8 cellular contexts compared by ENCODE assay signal in the genomic region with DNA sequence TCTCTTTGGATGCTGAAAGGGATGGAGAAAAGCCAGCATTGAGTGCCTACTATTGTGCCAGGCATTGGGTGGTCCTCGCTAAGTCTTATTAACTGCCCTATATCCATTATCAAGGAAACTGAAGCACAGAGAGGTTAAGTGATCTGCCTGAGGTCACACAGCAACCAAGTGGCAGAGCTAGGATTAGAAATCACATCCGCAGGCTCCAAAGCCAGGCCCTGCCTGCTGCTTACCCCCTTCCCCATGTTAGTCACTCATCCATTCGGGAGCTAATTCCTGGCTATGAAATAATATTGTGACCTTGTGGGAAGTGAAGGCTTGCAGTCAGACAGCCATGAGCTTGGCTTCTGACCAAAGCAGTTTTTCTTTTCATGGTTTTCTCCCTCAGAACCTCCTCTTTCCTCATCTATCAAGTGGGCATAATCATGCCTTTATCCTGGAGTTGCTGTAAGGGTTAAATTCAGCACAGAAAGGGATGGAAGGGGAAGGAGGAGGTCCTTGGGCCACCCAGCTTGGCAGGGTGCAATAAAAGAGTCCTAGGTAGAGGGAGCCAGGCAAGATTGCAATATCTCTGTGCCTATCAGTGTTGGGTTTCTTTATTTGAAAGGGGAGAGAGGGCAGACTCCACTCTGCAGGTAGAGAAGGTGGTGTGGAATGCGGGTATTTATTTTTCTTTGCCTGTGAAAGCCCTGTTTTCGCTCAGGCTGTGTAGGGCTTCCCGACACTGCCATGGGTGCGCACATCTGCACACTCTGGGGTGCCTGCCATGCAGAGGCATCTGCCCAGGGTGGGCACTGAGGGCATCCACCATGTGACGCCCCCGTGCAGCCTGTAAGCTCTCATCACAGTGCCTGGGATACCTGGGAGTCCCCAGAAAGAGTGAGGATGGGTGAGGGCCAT. TPM values are rescaled to one million over a fixed set of nuclear protein-coding genes. Genes with fewer than 3 reads are reported as not detected.
DNase-seq lines count a peak whose midpoint lies in the region; ATAC-seq and TF ChIP-seq lines count a peak whose summit lies in the region.

No MANE protein-coding gene starts in this region.

- TF ChIP-seq EP300 in sigmoid colon (IDR thresholded peaks at IDR 0.05) = no peak

- no peak for TF ChIP-seq RAD21 in HCT116 (IDR thresholded peaks at IDR 0.05; ENCODE audit: low read depth)

- H3K27ac ChIP-seq in HCT116 (ENCODE audit: low read depth, low read length) = peak overlapping the region; percentile 94
- peak overlapping the region; percentile 99 for H3K27ac ChIP-seq in epithelial cell of prostate
- H3K27ac ChIP-seq in sigmoid colon = peak overlapping the region; percentile 95 to 99 (median 98)

- H3K27me3 ChIP-seq in HCT116 (ENCODE audit: insufficient read depth, low read length) = no peaks in the 10 kb centered on the region
- no peaks in the 10 kb centered on the region for H3K27me3 ChIP-seq in sigmoid colon

- H3K4me3 ChIP-seq in HCT116 (replicated peaks in 1 of 2; ENCODE audit: low read depth in 1 of 2, low read length in 2 of 2) (peak overlapping the region; percentile 2 to 83; a peak in 3 of 4 replicates), sigmoid colon (no peak overlapping the region)

- H3K9me3 ChIP-seq in HCT116 (ENCODE audit: control insufficient read depth in 1 of 2, insufficient read depth in 1 of 2, low read depth in 1 of 2, low read length in 2 of 2) (no peaks in the 10 kb centered on the region), sigmoid colon (no peaks in the 10 kb centered on the region)

- no TSS peak for BruUV-seq in HCT116 (replicated peaks; lab: Mats Ljungman, UMichigan)

- H3K36me3 ChIP-seq in HCT116 (ENCODE audit: control insufficient read depth in 1 of 2, insufficient read depth in 2 of 2, low read length in 2 of 2) (no peaks in the 10 kb centered on the region), sigmoid colon (no peaks in the 10 kb centered on the region)

- TF ChIP-seq POLR2A in HCT116 (IDR thresholded peaks at IDR 0.05; ENCODE audit: borderline replicate concordance, extremely low read depth, insufficient read depth, insufficient read length) = peak; percentile 23
- TF ChIP-seq POLR2A in sigmoid colon (IDR thresholded peaks at IDR 0.05) = no peak

- H3K79me2 ChIP-seq in HCT116 (ENCODE audit: insufficient read depth, low read length) = peaks cover 97% of the 10 kb centered on the region

- H4K20me1 ChIP-seq in HCT116 (ENCODE audit: insufficient read depth) = no peaks in the 10 kb centered on the region

- ATAC-seq in HCT116 = peak; percentile 37
- ATAC-seq in GM18519 (IDR thresholded peaks at IDR 0.05; ENCODE audit: low FRiP score, unreplicated experiment) = no peak
- no peak for ATAC-seq in HG03342 (IDR thresholded peaks at IDR 0.05; ENCODE audit: unreplicated experiment)
- no peak for ATAC-seq in HG02840 (IDR thresholded peaks at IDR 0.05; ENCODE audit: low FRiP score, unreplicated experiment)

- intact Hi-C loops in HCT116 (cut with micrococcal nuclease) = no loop called here
- intact Hi-C loops in sigmoid colon (cut with DNase I) = no loop called here

- RAD21 ChIA-PET in HCT116 (lab: Charles Lee; ENCODE audit: low non-redundant PET in 1 of 2, low total read pairs in 2 of 2, uncharacterized antibody in 2 of 2, unreplicated experiment in 2 of 2) = interaction anchor here in 1 of 2 experiments (0.9 kb wide), 1 partner anchor 16 kb away, joined by 3 read pairs; no protein-coding TSS in a partner anchor

- CTCF ChIA-PET in HCT116 (lab: Charles Lee) = interaction anchor here (1.2 to 2.7 kb wide), 2 partner anchors 10 to 119 kb away, joined by 4 to 9 read pairs; no protein-coding TSS in a partner anchor

- POLR2A ChIA-PET in HCT116 (lab: Charles Lee) = interaction anchor here (0.8 to 2.3 kb wide), 3 partner anchors 11 to 97 kb away, joined by 3 to 6 read pairs (median 4); no protein-coding TSS in a partner anchor

- 56 to 71% methylated on average over 9 of the region's 9 CpGs for WGBS in sigmoid colon, 2 donors

- no peak overlapping the region for H2AFZ ChIP-seq in HCT116 (ENCODE audit: low read depth, low read length, poor library complexity, severe bottlenecking)

- H3K4me1 ChIP-seq in HCT116 (ENCODE audit: control insufficient read depth in 1 of 2, insufficient read depth in 2 of 2, low read length in 2 of 2) (peaks cover 77 to 96% of the 10 kb centered on the region in 2 experiments), sigmoid colon (peaks cover 0 to 66% (median 63%) of the 10 kb centered on the region in 4 donors)

- TF ChIP-seq CTCF in HCT116 (IDR thresholded peaks at IDR 0.05 in 2 of 3, conservative IDR thresholded peaks at IDR 0.05 in 1 of 3; ENCODE audit: borderline replicate concordance in 1 of 3, insufficient read depth in 1 of 3, low read depth in 2 of 3, low read length in 2 of 3) (no peak), sigmoid colon (IDR thresholded peaks at IDR 0.05) (no peak)

- peak overlapping the region; percentile 91 for H3K9ac ChIP-seq in HCT116 (ENCODE audit: low read length)

- DNase-seq in HCT116 (ENCODE audit: low read depth, low spot score) (no peak), RKO (ENCODE audit: low spot score) (peak; percentile 48), epithelial cell of prostate (ENCODE audit: low read depth, low spot score) (no peak), sigmoid colon (no peak), germinal center (ENCODE audit: low spot score) (no peak)

- peak overlapping the region; percentile 99 for H3K4me2 ChIP-seq in HCT116 (ENCODE audit: low read length)

- H3K9me2 ChIP-seq in HCT116 (ENCODE audit: insufficient read depth) = no peaks in the 10 kb centered on the region

TF ChIP-seq in HCT116, 20 proteins besides CTCF, POLR2A, EP300 and RAD21:
- no peak for TF ChIP-seq EGR1 (IDR thresholded peaks at IDR 0.05; ENCODE audit: low read depth)
- TF ChIP-seq, protein P1, sequence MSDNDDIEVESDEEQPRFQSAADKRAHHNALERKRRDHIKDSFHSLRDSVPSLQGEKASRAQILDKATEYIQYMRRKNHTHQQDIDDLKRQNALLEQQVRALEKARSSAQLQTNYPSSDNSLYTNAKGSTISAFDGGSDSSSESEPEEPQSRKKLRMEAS (IDR thresholded peaks at IDR 0.05) = 0 out of 2 replicates have a peak, but pooled peaks have one; percentile 35
TF ChIP-seq in HCT116: peak in this region for 1.

RNA-seq across cellular contexts. Expression of gene RAI1, which starts 11.3 kb away (rescaled TPM):
- total RNA-seq in HCT116 (2021; ENCODE audit: unreplicated experiment) (38.5 TPM), sigmoid colon (10 to 100 TPM in 2 of 4 donors, 1 to 10 TPM in 2; 7.4 to 31.9 (median 12.5) TPM)
- 21.0 and 25.2 TPM in 2 replicates for polyA plus RNA-seq in HCT116 (2012)
- 10 to 100 TPM in 1 of 3 donors, 1 to 10 TPM in 2; 1.8 to 14.2 (median 2.5) TPM for polyA plus RNA-seq in sigmoid colon

Comparison
In these comparisons a context has a peak if more than half of its experiments do, and no peak if none do; other contexts are left out.
1. H3K4me3 ChIP-seq: peak in HCT116 (2 of 2); none in sigmoid colon (0 of 4).
2. Peak in every context shown above with its lines, with median percentiles within 50 percentile points of each other: H3K27ac ChIP-seq.